Comparison of ENCODE assay signal across 14 cellular contexts in genomic region chr5:154849261-154849660, GRCh38. TPM values are rescaled to one million over a fixed set of nuclear protein-coding genes. Genes with fewer than 3 reads are reported as not detected.
DNase-seq lines count a peak whose midpoint lies in the region; ATAC-seq and TF ChIP-seq lines count a peak whose summit lies in the region.
"Had no signal": no experiment of that assay in that cellular context is flagged by ENCODE, and none has a peak within 500 bp of the region (broad histone marks: within the 10 kb centered on the region; RNA-seq: fewer than 3 reads in every experiment).

No MANE protein-coding gene starts in this region.

- H3K27me3 Mint-ChIP-seq in T-cell: no peaks in the 10 kb centered on the region

- H3K27ac Mint-ChIP-seq in T-cell: no peak overlapping the region

- H3K4me1 Mint-ChIP-seq in T-cell: peaks cover 2 to 15% (median 3%) of the 10 kb centered on the region in 3 donors

- ATAC-seq in T-cell (replicated peaks in 1 of 4): no peak

- H3K27me3 ChIP-seq in AG04450 (ENCODE audit: control insufficient read depth, insufficient read depth, low read length) (no peaks in the 10 kb centered on the region), rectal smooth muscle tissue (ENCODE audit: control insufficient read depth, insufficient read depth, low read length) (no peaks in the 10 kb centered on the region)

- H3K36me3 ChIP-seq in rectal smooth muscle tissue (ENCODE audit: control insufficient read depth, insufficient read depth, low read length): peaks cover 2% of the 10 kb centered on the region

- no peak overlapping the region for H3K9ac ChIP-seq in rectal smooth muscle tissue (ENCODE audit: low read length)

- H3K36me3 Mint-ChIP-seq in T-cell: no peaks in the 10 kb centered on the region

- H3K4me3 ChIP-seq in AG04450 (ENCODE audit: low read depth, low read length) (peak overlapping the region; percentile 92), astrocyte of the cerebellum (ENCODE audit: low read depth, low read length) (peak overlapping the region; percentile 74), rectal smooth muscle tissue (ENCODE audit: low read length) (peak overlapping the region; percentile 81)
- H3K4me3 ChIP-seq: SK-N-MC had no signal

- no peaks in the 10 kb centered on the region for H3K9me3 Mint-ChIP-seq in T-cell

- TF ChIP-seq CTCF in AG04450 (IDR thresholded peaks at IDR 0.05; ENCODE audit: low read depth, low read length) (no peak), astrocyte of the cerebellum (IDR thresholded peaks at IDR 0.05; ENCODE audit: low read depth, low read length, missing control alignments) (no peak)

- no peak overlapping the region for H3K27ac ChIP-seq in AG04450 (ENCODE audit: low read depth, low read length)
- H3K27ac ChIP-seq in rectal smooth muscle tissue (ENCODE audit: low read depth, low read length): no peak overlapping the region
- H3K27ac ChIP-seq: SK-N-MC had no signal

- POLR2A ChIA-PET in AG04450 (lab: Yijun Ruan, JAX) (interaction anchor here (1.1 kb wide), 1 partner anchor 9 kb away, joined by 3 read pairs; the partner anchor contains the start of gene CNOT8), T-cell (lab: Charles Lee) (interaction anchor here in 1 of 2 donors (0.6 kb wide), 1 partner anchor 25 kb away, joined by 3 read pairs; no protein-coding TSS in a partner anchor)

- no peaks in the 10 kb centered on the region for H3K9me3 ChIP-seq in AG04450 (ENCODE audit: control insufficient read depth, insufficient read depth, low read length)

- CTCF ChIA-PET in AG04450 (lab: Charles Lee): interaction anchor here (0.8 kb wide), 1 partner anchor 11 kb away, joined by 3 read pairs; no protein-coding TSS in a partner anchor
- CTCF ChIA-PET in T-cell (lab: Charles Lee): no interaction called here

- in situ Hi-C loops in astrocyte of the cerebellum (cut with HindIII; ENCODE audit: low sequenced_read_pairs): no loop called here

- H3K4me1 ChIP-seq in rectal smooth muscle tissue (ENCODE audit: control insufficient read depth, insufficient read depth, low read length): peaks cover 11% of the 10 kb centered on the region

- H3K4me3 Mint-ChIP-seq in T-cell: no peak overlapping the region

- no peak for DNase-seq in AG04450 (ENCODE audit: low read depth, low spot score)
- no peak for DNase-seq in astrocyte of the cerebellum (ENCODE audit: low read depth)
- peak; percentile 52 for DNase-seq in left kidney (ENCODE audit: low read depth, low spot score)
- no peak for DNase-seq in activated CD8-positive, alpha-beta memory T cell treated with anti-CD3 and anti-CD28 coated beads, Interleukin-2, amount 50 U/mL, for 48 hours
- no peak for DNase-seq in NCI-H748 (lab: John Stamatoyannopoulos, UW; ENCODE audit: unreplicated experiment)
- DNase-seq in activated CD4-positive, alpha-beta T cell treated with anti-CD3 and anti-CD28 coated beads for 48 hours: no peak
- no peak for DNase-seq in T-cell
- DNase-seq: activated gamma-delta T cell; NCI-H1417; NCI-H774; stimulated activated CD4-positive, alpha-beta T cell treated with anti-CD3 and anti-CD28 coated beads, Interleukin-2, amount 100 ng/mL, for 24 hours; stimulated activated naive CD8-positive, alpha-beta T cell treated with anti-CD3 and anti-CD28 coated beads, Interleukin-15, Interleukin-2, amounts not matched to agents 100 U/mL and 50 U/mL, for 24 hours had no signal

RNA-seq across cellular contexts. Expression of gene FAXDC2, which starts 1.1 kb away (rescaled TPM):
- polyA plus RNA-seq in AG04450 (2011; rRNA removed): 21.1 and 22.7 TPM in 2 replicates
- 23.6 and 24.9 TPM in 2 replicates for polyA minus RNA-seq in AG04450 (2011; rRNA and poly(A)+ RNA removed)
- under 1 TPM in 4 of 5 donors, not detected in 1; 0.29 to 0.44 (median 0.38) TPM for total RNA-seq in T-cell

RNA-seq across cellular contexts. Expression of gene CNOT8, which starts 9.2 kb away (rescaled TPM):
- polyA plus RNA-seq in AG04450 (2011; rRNA removed): 41.0 and 51.8 TPM in 2 replicates
- 30.5 and 31.3 TPM in 2 replicates for polyA minus RNA-seq in AG04450 (2011; rRNA and poly(A)+ RNA removed)
- 100 to 1,000 TPM in 3 of 5 donors, 10 to 100 TPM in 2; 85.9 to 113 (median 100) TPM for total RNA-seq in T-cell
